In the genomic region with DNA sequence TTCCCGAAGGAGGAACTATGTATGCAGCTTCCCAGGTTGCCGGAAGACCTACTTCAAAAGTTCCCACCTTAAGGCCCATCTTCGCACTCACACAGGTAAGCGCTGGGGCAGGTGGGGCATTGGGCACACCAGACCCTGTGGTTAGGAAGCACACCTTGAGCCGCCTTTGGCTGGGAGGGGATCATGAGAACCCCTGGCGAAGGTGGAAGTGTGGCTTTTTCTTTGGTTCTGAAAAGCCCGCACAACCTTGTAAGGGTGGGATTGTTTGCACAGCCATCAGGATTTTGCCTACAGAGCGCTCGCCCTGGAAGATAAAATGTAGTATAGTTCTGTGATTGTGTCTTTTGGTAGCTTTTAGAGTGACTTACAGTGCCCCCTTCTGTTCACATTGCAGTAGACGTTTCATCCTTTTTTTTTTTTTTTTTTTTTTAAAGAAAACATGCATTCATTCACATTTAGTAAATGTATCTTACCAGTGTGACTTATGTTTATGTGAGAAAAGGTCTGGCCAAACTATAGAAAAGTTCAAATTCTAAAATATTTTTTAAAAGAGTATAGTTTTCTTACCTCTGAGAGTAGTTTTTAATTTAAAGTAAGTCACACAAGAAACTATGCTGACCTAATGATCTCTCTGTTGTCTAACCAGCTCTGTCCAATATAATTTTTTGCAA, we compare ENCODE assay signal across 9 cellular contexts. TPM values are rescaled to one million over a fixed set of nuclear protein-coding genes. Genes with fewer than 3 reads are reported as not detected.
DNase-seq lines count a peak whose midpoint lies in the region; ATAC-seq lines count a peak whose summit lies in the region.
"Had no signal": no experiment of that assay in that cellular context is flagged by ENCODE, and none has a peak within 500 bp of the region (broad histone marks: within the 10 kb centered on the region; RNA-seq: fewer than 3 reads in every experiment).

No MANE protein-coding gene starts in this region.

- CTCF ChIA-PET in activated naive CD4-positive, alpha-beta T cell treated with anti-CD3 and anti-CD28 coated beads, Interleukin-2, amount 10 ng/mL, durations not matched to agents 7 days and 5 days (lab: Charles Lee), result interaction anchor here (0.7 to 7.2 kb wide), 14 partner anchors 9 to 378 kb away, joined by 3 to 110 read pairs (median 4); no protein-coding TSS in a partner anchor
- CTCF ChIA-PET in activated CD8-positive, alpha-beta T cell treated with anti-CD3 and anti-CD28 coated beads, Interleukin-2, amount 10 ng/mL, durations not matched to agents 7 days and 5 days (lab: Charles Lee), result interaction anchor here (0.7 to 9.8 kb wide), 17 partner anchors 9 to 278 kb away, joined by 3 to 205 read pairs (median 4); a partner anchor contains a TSS

- no peaks in the 10 kb centered on the region for H3K9me3 Mint-ChIP-seq in activated naive CD4-positive, alpha-beta T cell treated with anti-CD3 and anti-CD28 coated beads, Interleukin-2, amount 10 ng/mL, durations not matched to agents 7 days and 5 days
- H3K9me3 Mint-ChIP-seq in activated CD8-positive, alpha-beta T cell treated with anti-CD3 and anti-CD28 coated beads, Interleukin-2, amount 10 ng/mL, durations not matched to agents 7 days and 5 days (ENCODE audit: insufficient read depth), result no peaks in the 10 kb centered on the region
- H3K9me3 Mint-ChIP-seq: central memory CD8-positive, alpha-beta T cell had no signal

- no peak for ATAC-seq in activated CD8-positive, alpha-beta T cell treated with anti-CD3 and anti-CD28 coated beads, Interleukin-2, amount 10 ng/mL, durations not matched to agents 7 days and 5 days
- ATAC-seq in HG02763 (IDR thresholded peaks at IDR 0.05; ENCODE audit: unreplicated experiment), result no peak

- peaks cover 30% of the 10 kb centered on the region for H3K36me3 Mint-ChIP-seq in activated naive CD4-positive, alpha-beta T cell treated with anti-CD3 and anti-CD28 coated beads, Interleukin-2, amount 10 ng/mL, durations not matched to agents 7 days and 5 days
- H3K36me3 Mint-ChIP-seq in activated CD8-positive, alpha-beta T cell treated with anti-CD3 and anti-CD28 coated beads, Interleukin-2, amount 10 ng/mL, durations not matched to agents 7 days and 5 days (ENCODE audit: low read depth), result peaks cover 23% of the 10 kb centered on the region

- no peak overlapping the region for H3K4me3 Mint-ChIP-seq in activated naive CD4-positive, alpha-beta T cell treated with anti-CD3 and anti-CD28 coated beads, Interleukin-2, amount 10 ng/mL, durations not matched to agents 7 days and 5 days
- no peak overlapping the region for H3K4me3 Mint-ChIP-seq in activated CD8-positive, alpha-beta T cell treated with anti-CD3 and anti-CD28 coated beads, Interleukin-2, amount 10 ng/mL, durations not matched to agents 7 days and 5 days
- H3K4me3 Mint-ChIP-seq: central memory CD8-positive, alpha-beta T cell had no signal

- peak; percentile 34 for DNase-seq in activated naive CD4-positive, alpha-beta T cell treated with anti-CD3 and anti-CD28 coated beads, Interleukin-2, amount 10 ng/mL, durations not matched to agents 7 days and 5 days
- no peak for DNase-seq in activated naive CD4-positive, alpha-beta T cell (lab: John Stamatoyannopoulos, UW)
- DNase-seq in NCI-H1417 treated with DMSO at 0.1 percent for 48 hours (lab: John Stamatoyannopoulos, UW) (peak; percentile 50), hepatic stellate cell (ENCODE audit: low spot score) (peak; percentile 70), superior temporal gyrus (ENCODE audit: extremely low spot score) (peak; percentile 80), KG1 (lab: John Stamatoyannopoulos, UW) (no peak)
- peak; percentile 44 for DNase-seq in activated CD8-positive, alpha-beta T cell treated with anti-CD3 and anti-CD28 coated beads, Interleukin-2, amount 10 ng/mL, durations not matched to agents 7 days and 5 days

- POLR2A ChIA-PET in activated CD8-positive, alpha-beta T cell treated with anti-CD3 and anti-CD28 coated beads, Interleukin-2, amount 10 ng/mL, durations not matched to agents 7 days and 5 days (lab: Charles Lee), result interaction anchor here (1.5 kb wide), 1 partner anchor 20 kb away, joined by 6 read pairs; no protein-coding TSS in a partner anchor

- H3K27me3 Mint-ChIP-seq in activated naive CD4-positive, alpha-beta T cell treated with anti-CD3 and anti-CD28 coated beads, Interleukin-2, amount 10 ng/mL, durations not matched to agents 7 days and 5 days, result peaks cover 28% of the 10 kb centered on the region
- H3K27me3 Mint-ChIP-seq in activated CD8-positive, alpha-beta T cell treated with anti-CD3 and anti-CD28 coated beads, Interleukin-2, amount 10 ng/mL, durations not matched to agents 7 days and 5 days (ENCODE audit: low read depth), result no peaks in the 10 kb centered on the region
- H3K27me3 Mint-ChIP-seq: central memory CD8-positive, alpha-beta T cell had no signal

- H3K27ac Mint-ChIP-seq in activated naive CD4-positive, alpha-beta T cell treated with anti-CD3 and anti-CD28 coated beads, Interleukin-2, amount 10 ng/mL, durations not matched to agents 7 days and 5 days, result no peak overlapping the region
- no peak overlapping the region for H3K27ac Mint-ChIP-seq in activated CD8-positive, alpha-beta T cell treated with anti-CD3 and anti-CD28 coated beads, Interleukin-2, amount 10 ng/mL, durations not matched to agents 7 days and 5 days

- H3K4me1 Mint-ChIP-seq in activated naive CD4-positive, alpha-beta T cell treated with anti-CD3 and anti-CD28 coated beads, Interleukin-2, amount 10 ng/mL, durations not matched to agents 7 days and 5 days, result peaks cover 21% of the 10 kb centered on the region
- H3K4me1 Mint-ChIP-seq in activated CD8-positive, alpha-beta T cell treated with anti-CD3 and anti-CD28 coated beads, Interleukin-2, amount 10 ng/mL, durations not matched to agents 7 days and 5 days (ENCODE audit: low read depth), result peaks cover 16% of the 10 kb centered on the region

RNA-seq across cellular contexts. Expression of a gene that starts 5.3 kb away (rescaled TPM):
- total RNA-seq in activated CD8-positive, alpha-beta T cell treated with anti-CD3 and anti-CD28 coated beads, Interleukin-2, amount 10 ng/mL, durations not matched to agents 7 days and 5 days, result 1 to 10 TPM; 6.8 to 9.2 TPM

RNA-seq across cellular contexts. Expression of a gene that starts 31.6 kb away (rescaled TPM):
- total RNA-seq in activated CD8-positive, alpha-beta T cell treated with anti-CD3 and anti-CD28 coated beads, Interleukin-2, amount 10 ng/mL, durations not matched to agents 7 days and 5 days, result 1 to 10 TPM in 1 of 2 experiments, under 1 TPM in 1; 0.50 to 1.1 TPM

Comparison
In these comparisons a context has a peak if more than half of its experiments do, and no peak if none do; other contexts are left out.
1. DNase-seq: peak in activated naive CD4-positive, alpha-beta T cell treated with anti-CD3 and anti-CD28 coated beads, Interleukin-2, amount 10 ng/mL, durations not matched to agents 7 days and 5 days (single experiment), NCI-H1417 treated with DMSO at 0.1 percent for 48 hours (single experiment), activated CD8-positive, alpha-beta T cell treated with anti-CD3 and anti-CD28 coated beads, Interleukin-2, amount 10 ng/mL, durations not matched to agents 7 days and 5 days (single experiment), hepatic stellate cell (single experiment) and superior temporal gyrus (single experiment); none in activated naive CD4-positive, alpha-beta T cell (0 of 4) and KG1 (single experiment).